In the genomic region with DNA sequence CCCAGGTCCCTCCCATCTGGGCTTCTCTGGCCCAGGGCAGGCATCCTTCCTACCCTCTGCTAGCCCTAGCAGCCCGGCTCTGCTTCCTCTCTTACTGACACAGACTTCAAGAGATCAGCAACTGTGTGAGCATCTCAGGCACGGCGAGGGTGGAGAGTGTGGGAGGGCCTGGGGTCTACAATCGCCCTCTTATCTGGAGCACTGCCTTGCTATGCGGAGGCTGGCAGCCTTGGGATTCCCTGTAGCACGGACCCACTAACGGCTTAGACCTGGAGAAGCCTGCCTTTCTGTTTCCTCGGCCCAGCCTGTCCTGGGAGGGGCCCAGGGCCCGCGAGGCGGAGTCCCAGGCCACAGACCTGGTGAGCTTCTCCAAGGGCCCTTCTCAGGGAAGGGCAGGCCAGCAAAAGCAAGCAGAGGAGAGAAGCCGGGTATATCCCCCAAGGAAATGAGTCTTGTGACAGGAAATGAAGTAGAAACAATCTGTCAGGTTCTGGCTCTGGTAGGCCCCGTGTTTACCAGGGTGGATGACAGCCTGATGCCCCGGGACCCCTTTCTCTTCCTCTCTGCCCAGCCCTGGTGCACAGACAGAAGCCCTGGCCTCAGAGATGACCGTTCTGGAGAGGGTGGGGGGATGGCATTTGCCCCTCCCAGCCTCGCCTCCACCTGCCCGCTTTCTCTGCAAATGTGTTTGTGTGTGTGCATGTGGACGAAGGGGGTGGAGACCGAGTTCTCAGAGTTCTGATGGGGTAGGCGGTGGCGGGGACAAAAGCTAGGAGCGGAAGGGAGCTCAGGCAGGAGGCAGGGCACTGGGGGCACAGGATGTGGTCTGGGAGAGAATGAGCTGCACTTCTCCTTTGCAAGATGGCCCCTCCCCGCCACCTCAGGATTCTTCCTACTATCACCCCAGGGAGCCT, we compare ENCODE assay signal across 8 cellular contexts. TPM values are rescaled to one million over a fixed set of nuclear protein-coding genes. Genes with fewer than 3 reads are reported as not detected.
DNase-seq lines count a peak whose midpoint lies in the region; ATAC-seq and TF ChIP-seq lines count a peak whose summit lies in the region.

No MANE protein-coding gene starts in this region.

- no peak for DNase-seq in H7
- peak in 4 of 5 experiments; percentile 40 to 90 (median 57) for DNase-seq in T-helper 2 cell
- peak; percentile 44 to 55 for DNase-seq in T47D (ENCODE audit: low read depth in 1 of 2, low spot score in 1 of 2)
- DNase-seq in stimulated activated CD8-positive, alpha-beta memory T cell treated with anti-CD3 and anti-CD28 coated beads, Interleukin-15, amount 100 ng/mL, for 48 hours (ENCODE audit: low read depth in 2 of 2): peak; percentile 57 to 67
- DNase-seq in GM23248: no peak
- DNase-seq in occipital lobe (lab: John Stamatoyannopoulos, UW): no peak

- H3K79me2 ChIP-seq in GM23248 (ENCODE audit: insufficient read depth): peaks cover 20% of the 10 kb centered on the region

- H3K9ac ChIP-seq in liver (ENCODE audit: low read depth in 1 of 2, low read length in 2 of 2) (peak overlapping the region in 1 of 2 donors; percentile 14), GM23248 (no peak overlapping the region)

- H3K27me3 ChIP-seq in H7 (ENCODE audit: control insufficient read depth, insufficient read depth, low read length) (no peaks in the 10 kb centered on the region), liver (ENCODE audit: control insufficient read depth in 4 of 4, insufficient read depth in 4 of 4, low read length in 3 of 4) (no peaks in the 10 kb centered on the region), GM23248 (replicated peaks; ENCODE audit: insufficient read depth) (no peaks in the 10 kb centered on the region)

- H3K9me2 ChIP-seq in GM23248 (ENCODE audit: insufficient read depth): no peaks in the 10 kb centered on the region

- H3K4me3 ChIP-seq in H7 (ENCODE audit: insufficient read depth, low read depth, low read length) (peak overlapping the region; percentile 1; the same call in 1 of the 2 replicates), liver (ENCODE audit: low read depth in 1 of 3, low read length in 3 of 3) (peak overlapping the region in 1 of 3 donors; percentile 9), GM23248 (no peak overlapping the region)

- H3F3A ChIP-seq in GM23248 (ENCODE audit: insufficient read depth): no peaks in the 10 kb centered on the region

- TF ChIP-seq CTCF in liver (IDR thresholded peaks at IDR 0.05; ENCODE audit: low read depth, low read length, missing input control): no peak

- no peak overlapping the region for H2AFZ ChIP-seq in GM23248

- H3K4me1 ChIP-seq in liver (ENCODE audit: control insufficient read depth in 4 of 4, insufficient read depth in 4 of 4, low read length in 3 of 4) (peaks cover 2 to 38% (median 23%) of the 10 kb centered on the region in 4 donors), GM23248 (ENCODE audit: insufficient read depth) (0 out of 2 replicates have a peak, but pooled peaks cover 5% of the 10 kb centered on the region)

- no peak overlapping the region for H3K4me2 ChIP-seq in GM23248 (ENCODE audit: unreplicated experiment)

- H3K9me3 ChIP-seq in liver (ENCODE audit: control insufficient read depth in 4 of 4, low read length in 3 of 4): no peaks in the 10 kb centered on the region
- H3K9me3 ChIP-seq in GM23248 (ENCODE audit: low read depth): no peaks in the 10 kb centered on the region

- 62% methylated on average over 23 of the region's 23 CpGs for WGBS in liver
- WGBS in GM23248 (ENCODE audit: low coverage in 1 of 2, low lambda C conversion rate in 2 of 2, missing lambda C conversion rate in 2 of 2), 2 experiments: 83 to 84% methylated on average over 23 of the region's 23 CpGs

- ATAC-seq in GM19463 (IDR thresholded peaks at IDR 0.05; ENCODE audit: unreplicated experiment): no peak

- H3K36me3 ChIP-seq in H7 (replicated peaks; ENCODE audit: control insufficient read depth, insufficient read depth, low read length) (peaks cover 21% of the 10 kb centered on the region), liver (ENCODE audit: control insufficient read depth in 4 of 4, insufficient read depth in 3 of 4, low read depth in 1 of 4, low read length in 3 of 4) (peaks cover 17 to 35% (median 21%) of the 10 kb centered on the region in 4 donors), GM23248 (ENCODE audit: low read depth) (0 out of 2 replicates have a peak, but pooled peaks cover 3% of the 10 kb centered on the region)

- H4K20me1 ChIP-seq in GM23248 (ENCODE audit: insufficient read depth): no peaks in the 10 kb centered on the region; the same call in 1 of the 2 replicates

- in situ Hi-C loops in T47D (cut with HindIII; ENCODE audit: low pct_unique_long_range_greater_than_20kb, low sequenced_read_pairs): no loop called here
- in situ Hi-C loops in GM23248 (cut with MboI): no loop called here

- H3K27ac ChIP-seq in liver (ENCODE audit: low read depth in 1 of 2, low read length in 2 of 2) (peak overlapping the region; percentile 69 to 97), GM23248 (no peak overlapping the region)

- no peak for TF ChIP-seq RAD21 in liver (IDR thresholded peaks at IDR 0.05)

TF ChIP-seq in liver, 16 proteins besides CTCF, POLR2A, EP300 and RAD21:
- TF ChIP-seq FOXA1 (IDR thresholded peaks at IDR 0.05): no peak
- TF ChIP-seq YY1 (IDR thresholded peaks at IDR 0.05): no peak
- no peak for TF ChIP-seq SP1 (IDR thresholded peaks at IDR 0.05)
- TF ChIP-seq, protein P1, sequence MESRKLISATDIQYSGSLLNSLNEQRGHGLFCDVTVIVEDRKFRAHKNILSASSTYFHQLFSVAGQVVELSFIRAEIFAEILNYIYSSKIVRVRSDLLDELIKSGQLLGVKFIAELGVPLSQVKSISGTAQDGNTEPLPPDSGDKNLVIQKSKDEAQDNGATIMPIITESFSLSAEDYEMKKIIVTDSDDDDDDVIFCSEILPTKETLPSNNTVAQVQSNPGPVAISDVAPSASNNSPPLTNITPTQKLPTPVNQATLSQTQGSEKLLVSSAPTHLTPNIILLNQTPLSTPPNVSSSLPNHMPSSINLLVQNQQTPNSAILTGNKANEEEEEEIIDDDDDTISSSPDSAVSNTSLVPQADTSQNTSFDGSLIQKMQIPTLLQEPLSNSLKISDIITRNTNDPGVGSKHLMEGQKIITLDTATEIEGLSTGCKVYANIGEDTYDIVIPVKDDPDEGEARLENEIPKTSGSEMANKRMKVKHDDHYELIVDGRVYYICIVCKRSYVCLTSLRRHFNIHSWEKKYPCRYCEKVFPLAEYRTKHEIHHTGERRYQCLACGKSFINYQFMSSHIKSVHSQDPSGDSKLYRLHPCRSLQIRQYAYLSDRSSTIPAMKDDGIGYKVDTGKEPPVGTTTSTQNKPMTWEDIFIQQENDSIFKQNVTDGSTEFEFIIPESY (IDR thresholded peaks at IDR 0.05): no peak
- TF ChIP-seq TAF1 (conservative IDR thresholded peaks at IDR 0.05): no peak
- TF ChIP-seq GABPA (IDR thresholded peaks at IDR 0.05 in 1 of 2, conservative IDR thresholded peaks at IDR 0.05 in 1 of 2): no peak
- no peak for TF ChIP-seq RXRA (IDR thresholded peaks at IDR 0.05)

RNA-seq across cellular contexts. Expression of gene LRCH4, which starts 2.5 kb away (rescaled TPM):
- 24.2 and 25.1 TPM in 2 replicates for total RNA-seq in H7 (2014; rRNA removed; shearing (Covaris generic))
- total RNA-seq in liver: 10 to 100 TPM in 1 of 2 donors, 1 to 10 TPM in 1; 8.2 to 25.8 TPM
- 10 to 100 TPM in 1 of 2 donors, 1 to 10 TPM in 1; 9.1 to 16.9 TPM for polyA plus RNA-seq in liver
- total RNA-seq in GM23248 (2014; rRNA removed; shearing (Covaris generic)): 13.6 and 29.2 TPM in 2 replicates
- 11.0 and 12.9 TPM in 2 replicates for polyA plus RNA-seq in GM23248 (2016; fragmentation: Nextera tagmentation; extraction: Ambion mirVana)
- total RNA-seq in occipital lobe: 6.4 TPM

RNA-seq across cellular contexts. Expression of gene FBXO24, which starts 2.7 kb away (rescaled TPM):
- total RNA-seq in H7 (2014; rRNA removed; shearing (Covaris generic)): 0.94 and 1.7 TPM in 2 replicates
- 1 to 10 TPM in 1 of 2 donors, under 1 TPM in 1; 0.67 to 1.3 TPM for total RNA-seq in liver
- under 1 TPM; 0.25 to 0.32 TPM for polyA plus RNA-seq in liver
- 0.43 and 0.89 TPM in 2 replicates for total RNA-seq in GM23248 (2014; rRNA removed; shearing (Covaris generic))
- polyA plus RNA-seq in GM23248 (2016; fragmentation: Nextera tagmentation; extraction: Ambion mirVana): 0.11 and 0.38 TPM in 2 replicates
- total RNA-seq in occipital lobe: 0.16 TPM

RNA-seq across cellular contexts. Expression of gene SAP25, which starts 9.7 kb away (rescaled TPM):
- total RNA-seq in H7 (2014; rRNA removed; shearing (Covaris generic)): 1.3 and 2.4 TPM in 2 replicates
- under 1 TPM in 1 of 2 donors, not detected in 1; 0.33 TPM for total RNA-seq in liver
- polyA plus RNA-seq in liver: under 1 TPM; 0.56 to 0.84 TPM
- not detected in 2 replicates for total RNA-seq in GM23248 (2014; rRNA removed; shearing (Covaris generic))
- 0.42 TPM in 1 of 2 replicates, not detected in the other for polyA plus RNA-seq in GM23248 (2016; fragmentation: Nextera tagmentation; extraction: Ambion mirVana)
- not detected for total RNA-seq in occipital lobe

RNA-seq across cellular contexts. Expression of gene PCOLCE, which starts 18.8 kb away (rescaled TPM):
- total RNA-seq in H7 (2014; rRNA removed; shearing (Covaris generic)): 22.5 and 24.1 TPM in 2 replicates
- 10 to 100 TPM in 1 of 2 donors, 1 to 10 TPM in 1; 6.7 to 13.1 TPM for total RNA-seq in liver
- polyA plus RNA-seq in liver: 10 to 100 TPM; 10.4 to 38.2 TPM
- total RNA-seq in GM23248 (2014; rRNA removed; shearing (Covaris generic)): 211 and 267 TPM in 2 replicates
- polyA plus RNA-seq in GM23248 (2016; fragmentation: Nextera tagmentation; extraction: Ambion mirVana): 536 and 544 TPM in 2 replicates
- total RNA-seq in occipital lobe: 4.2 TPM

RNA-seq across cellular contexts. Expression of gene MOSPD3, which starts 29.0 kb away (rescaled TPM):
- 18.6 and 21.8 TPM in 2 replicates for total RNA-seq in H7 (2014; rRNA removed; shearing (Covaris generic))
- total RNA-seq in liver: 1 to 10 TPM; 3.5 to 6.3 TPM
- polyA plus RNA-seq in liver: 10 to 100 TPM; 10.8 to 15.7 TPM
- 14.0 and 17.5 TPM in 2 replicates for total RNA-seq in GM23248 (2014; rRNA removed; shearing (Covaris generic))
- 26.5 and 27.1 TPM in 2 replicates for polyA plus RNA-seq in GM23248 (2016; fragmentation: Nextera tagmentation; extraction: Ambion mirVana)
- 12.2 TPM for total RNA-seq in occipital lobe

Comparison
In these comparisons a context has a peak if more than half of its experiments do, and no peak if none do; other contexts are left out.
1. DNase-seq: peak in T-helper 2 cell (4 of 5), T47D (2 of 2) and stimulated activated CD8-positive, alpha-beta memory T cell treated with anti-CD3 and anti-CD28 coated beads, Interleukin-15, amount 100 ng/mL, for 48 hours (2 of 2); none in H7 (single experiment), GM23248 (single experiment) and occipital lobe (single experiment).